Comparison of ENCODE assay signal across 11 cellular contexts in genomic region chr6:131400054-131400781, GRCh38.
A peak's percentile ranks its signal among the peaks of the same experiment; 100 is the strongest.
DNase-seq lines count a peak whose midpoint lies in the region; TF ChIP-seq lines count a peak whose summit lies in the region.
"Had no signal": no experiment of that assay in that cellular context is flagged by ENCODE, and none has a peak within 500 bp of the region (broad histone marks: within the 10 kb centered on the region; RNA-seq: fewer than 3 reads in every experiment).

No MANE protein-coding gene starts in this region.

- no peak overlapping the region for H4K12ac ChIP-seq in trophoblast cell (ENCODE audit: low read depth, low read length)

- WGBS in trophoblast cell (ENCODE audit: extremely low coverage, insufficient coverage, insufficient read length), result no CpG with 5 or more reads among the region's 1 CpG

- intact Hi-C loops in ascending aorta (cut with DNase I), result no loop called here

- no peak overlapping the region for H3K9ac ChIP-seq in trophoblast cell (ENCODE audit: low read length)

- no peak for TF ChIP-seq CTCF in choroid plexus epithelial cell (conservative IDR thresholded peaks at IDR 0.05; ENCODE audit: low read depth, low read length)
- no peak for TF ChIP-seq CTCF in ascending aorta (IDR thresholded peaks at IDR 0.05)

- H3K27ac ChIP-seq in trophoblast cell (ENCODE audit: low read depth, low read length) (peak overlapping the region; percentile 92), ascending aorta (no peak overlapping the region)
- H3K27ac ChIP-seq: skin epidermis had no signal

- H3K4me3 ChIP-seq in choroid plexus epithelial cell (ENCODE audit: low read depth, low read length), result no peak overlapping the region
- no peak overlapping the region for H3K4me3 ChIP-seq in trophoblast cell (ENCODE audit: low read depth, low read length)
- no peak overlapping the region for H3K4me3 ChIP-seq in ascending aorta
- H3K4me3 ChIP-seq: skin epidermis had no signal

- H4K8ac ChIP-seq in trophoblast cell (ENCODE audit: low read depth, low read length), result no peak overlapping the region

- H2AK5ac ChIP-seq in trophoblast cell (ENCODE audit: low read length), result no peak overlapping the region

- H3K79me2 ChIP-seq in trophoblast cell (ENCODE audit: control insufficient read depth, insufficient read depth, low read length, poor library complexity), result no peaks in the 10 kb centered on the region

- H2AFZ ChIP-seq in trophoblast cell (ENCODE audit: insufficient read depth, low read length, poor library complexity), result no peak overlapping the region

- H2BK12ac ChIP-seq in trophoblast cell (ENCODE audit: low read length), result no peak overlapping the region

- H3K14ac ChIP-seq in trophoblast cell (ENCODE audit: low read length), result no peak overlapping the region

- DNase-seq in H4 (ENCODE audit: low spot score) (peak; percentile 69), NCI-H69 (lab: John Stamatoyannopoulos, UW) (peak; percentile 73), choroid plexus epithelial cell (ENCODE audit: low read depth) (peak; percentile 93), trophoblast cell (peak; percentile 14 to 72), C1 segment of cervical spinal cord (lab: John Stamatoyannopoulos, UW) (no peak), ascending aorta (ENCODE audit: low spot score in 2 of 2) (no peak), NCI-H1436 treated with DMSO at 0.1 percent for 48 hours (lab: John Stamatoyannopoulos, UW) (no peak)
- DNase-seq: effector memory CD8-positive, alpha-beta T cell; NCI-H2029 treated with DMSO at 0.1 percent for 48 hours; T-cell had no signal

- H4K91ac ChIP-seq in trophoblast cell (ENCODE audit: low read depth, low read length), result no peak overlapping the region

- H3K79me1 ChIP-seq in trophoblast cell (ENCODE audit: low read length), result peaks cover 10% of the 10 kb centered on the region

- peaks cover 2 to 6% of the 10 kb centered on the region in 2 experiments for H3K4me1 ChIP-seq in trophoblast cell (ENCODE audit: control insufficient read depth in 1 of 2, insufficient read depth in 2 of 2, low read length in 2 of 2)
- no peaks in the 10 kb centered on the region for H3K4me1 ChIP-seq in ascending aorta

- H3K18ac ChIP-seq in trophoblast cell (ENCODE audit: low read length), result no peak overlapping the region

- H3K9me3 ChIP-seq in trophoblast cell (ENCODE audit: insufficient read depth, low read depth, low read length) (no peaks in the 10 kb centered on the region), ascending aorta (peaks cover 0 to 3% of the 10 kb centered on the region in 2 donors)

- no peak overlapping the region for H3K23ac ChIP-seq in trophoblast cell (ENCODE audit: low read length)

- H3K27me3 ChIP-seq in trophoblast cell (ENCODE audit: insufficient read depth, low read length) (no peaks in the 10 kb centered on the region), ascending aorta (no peaks in the 10 kb centered on the region)

- no peak overlapping the region for H3K4ac ChIP-seq in trophoblast cell (ENCODE audit: low read depth, low read length)

- no peak overlapping the region for H2BK5ac ChIP-seq in trophoblast cell (ENCODE audit: low read depth, low read length, poor library complexity)

- no peak overlapping the region for H2BK120ac ChIP-seq in trophoblast cell (ENCODE audit: insufficient read depth, low read length, poor library complexity)

- no peak overlapping the region for H3K4me2 ChIP-seq in trophoblast cell (ENCODE audit: low read length)

- H3K36me3 ChIP-seq in trophoblast cell (ENCODE audit: control insufficient read depth in 1 of 2, insufficient read depth in 2 of 2, low read length in 2 of 2) (no peaks in the 10 kb centered on the region), ascending aorta (no peaks in the 10 kb centered on the region)

Comparison
In these comparisons a context has a peak if more than half of its experiments do, and no peak if none do; other contexts are left out.
1. DNase-seq: peak in H4 (single experiment), NCI-H69 (single experiment), choroid plexus epithelial cell (single experiment) and trophoblast cell (2 of 2); none in C1 segment of cervical spinal cord (0 of 14), ascending aorta (0 of 2) and NCI-H1436 treated with DMSO at 0.1 percent for 48 hours (single experiment).